Comparison of ENCODE assay signal across 30 cellular contexts in genomic region chr1:27795601-27796000, GRCh38.
"Had no signal": no experiment of that assay in that cellular context is flagged by ENCODE, and none has a peak within 500 bp of the region (broad histone marks: within the 10 kb centered on the region; RNA-seq: fewer than 3 reads in every experiment).

No MANE protein-coding gene starts in this region.

- H3K4me3 ChIP-seq: psoas muscle, sigmoid colon, stomach, thyroid gland, upper lobe of left lung, vagina had no signal

- H3K27ac ChIP-seq: brain microvascular endothelial cell, parathyroid adenoma, psoas muscle, sigmoid colon, stomach, thyroid gland, upper lobe of left lung, vagina, VCaP had no signal

- H2AFZ ChIP-seq: parathyroid adenoma had no signal

- H3K79me2 ChIP-seq: parathyroid adenoma had no signal

- H3K9ac ChIP-seq: parathyroid adenoma had no signal

- DNase-seq: activated CD4-positive, alpha-beta T cell treated with anti-CD3 and anti-CD28 coated beads for 4 hours; activated CD4-positive, alpha-beta T cell treated with anti-CD3 and anti-CD28 coated beads, Interleukin-2, amount 50 U/mL, for 48 hours; activated CD8-positive, alpha-beta memory T cell treated with anti-CD3 and anti-CD28 coated beads for 24 hours; activated gamma-delta T cell treated with Interleukin-2 at 50 U/mL for 16 hours; activated naive CD4-positive, alpha-beta T cell treated with anti-CD3 and anti-CD28 coated beads, Interleukin-2, amount 50 U/mL, for 16 hours; amniotic stem cell; brain microvascular endothelial cell; foreskin fibroblast; head of caudate nucleus; hippocampal formation; left cardiac atrium; left ventricle myocardium superior; naive thymus-derived CD4-positive, alpha-beta T cell; nucleus accumbens; psoas muscle; sigmoid colon; small intestine; stimulated activated CD4-positive, alpha-beta T cell treated with anti-CD3 and anti-CD28 coated beads, Interleukin-4, amount 100 ng/mL, for 24 hours; stomach; thyroid gland; upper lobe of left lung had no signal

- H3K4me1 Mint-ChIP-seq: mesothelial cell of epicardium had no signal

- FAIRE-seq: astrocyte, endothelial cell of umbilical vein, keratinocyte, small intestine had no signal

- H3K4me1 ChIP-seq: parathyroid adenoma, psoas muscle, sigmoid colon, vagina had no signal

- H3K27ac Mint-ChIP-seq: activated T-helper 17 cell treated with anti-CD3 and anti-CD28 coated beads, Interleukin-2, amount 50 U/mL, for 72 hours; mesothelial cell of epicardium; stimulated activated memory B cell treated with anti-CD40 and anti-IgM and Interleukin-4, amounts not matched to agents 10 μg/mL and 1 μg/mL and 100 μg/mL, for 72 hours had no signal

- H3K9me3 ChIP-seq: psoas muscle, sigmoid colon, stomach, thyroid gland, upper lobe of left lung, vagina had no signal

- H3K27me3 ChIP-seq: brain microvascular endothelial cell, sigmoid colon, stomach, thyroid gland, upper lobe of left lung, vagina had no signal

- H3K4me3 Mint-ChIP-seq: activated T-helper 17 cell treated with anti-CD3 and anti-CD28 coated beads, Interleukin-2, amount 50 U/mL, for 72 hours; mesothelial cell of epicardium; naive thymus-derived CD4-positive, alpha-beta T cell; stimulated activated memory B cell treated with anti-CD40 and anti-IgM and Interleukin-4, amounts not matched to agents 10 μg/mL and 1 μg/mL and 100 μg/mL, for 72 hours had no signal

- H3K9me3 Mint-ChIP-seq: activated T-helper 17 cell treated with anti-CD3 and anti-CD28 coated beads, Interleukin-2, amount 50 U/mL, for 72 hours; mesothelial cell of epicardium; naive thymus-derived CD4-positive, alpha-beta T cell; stimulated activated memory B cell treated with anti-CD40 and anti-IgM and Interleukin-4, amounts not matched to agents 10 μg/mL and 1 μg/mL and 100 μg/mL, for 72 hours had no signal

- H3K27me3 Mint-ChIP-seq: activated T-helper 17 cell treated with anti-CD3 and anti-CD28 coated beads, Interleukin-2, amount 50 U/mL, for 72 hours; naive thymus-derived CD4-positive, alpha-beta T cell; stimulated activated memory B cell treated with anti-CD40 and anti-IgM and Interleukin-4, amounts not matched to agents 10 μg/mL and 1 μg/mL and 100 μg/mL, for 72 hours had no signal
